Comparison of ENCODE assay signal across 1 cellular context in the genomic region with DNA sequence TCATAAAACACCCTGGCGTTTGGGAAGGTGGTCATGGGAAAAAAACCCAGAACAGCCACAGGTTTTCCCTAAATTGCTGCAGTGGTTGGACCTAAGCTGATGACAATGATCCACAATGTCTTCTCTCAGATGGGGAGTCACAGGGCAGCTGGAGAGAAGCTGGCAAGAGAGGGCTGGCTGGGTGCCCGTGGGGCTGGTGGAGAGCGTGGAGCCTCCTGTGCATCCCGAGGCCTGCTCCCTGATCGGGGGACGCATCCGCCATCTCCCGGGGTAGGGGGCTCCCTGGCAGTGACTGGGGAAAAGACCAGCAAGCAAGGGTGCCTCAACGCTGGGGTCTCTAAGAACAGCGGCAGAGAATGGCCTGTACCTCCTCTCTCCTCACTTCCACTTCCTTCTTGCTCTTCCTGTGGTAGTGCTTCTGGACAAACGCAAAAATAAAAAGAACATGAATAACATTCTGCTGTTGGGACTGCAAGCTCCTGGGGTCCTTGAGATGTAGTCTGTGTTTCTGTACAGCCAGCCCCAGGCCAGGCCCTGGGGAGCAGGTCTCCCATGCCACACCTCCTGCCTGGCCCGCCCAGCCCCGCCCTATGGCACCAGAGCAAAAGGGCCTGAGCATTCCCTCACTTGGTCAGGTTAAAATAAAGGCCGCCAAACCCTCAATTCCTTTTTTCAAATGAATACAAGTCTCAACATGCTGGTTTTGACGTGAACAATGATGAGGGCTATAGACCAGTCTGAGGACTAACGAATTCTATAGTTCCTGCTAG.
TF ChIP-seq lines count a peak whose summit lies in the region.

No MANE protein-coding gene starts in this region.

TF ChIP-seq in HepG2, 621 proteins besides CTCF, POLR2A, EP300 and RAD21:
- TF ChIP-seq TCF7L2 (IDR thresholded peaks at IDR 0.05; ENCODE audit: low read depth, low read length) (no peak), POLR2G (IDR thresholded peaks at IDR 0.05; ENCODE audit: low read depth, low read length) (peak; percentile 11; the same call in 1 of the 2 replicates)
